Comparison of ENCODE assay signal across 8 cellular contexts in genomic region chr13:46571189-46571901, GRCh38. TPM values are rescaled to one million over a fixed set of nuclear protein-coding genes. Genes with fewer than 3 reads are reported as not detected.
DNase-seq lines count a peak whose midpoint lies in the region; ATAC-seq lines count a peak whose summit lies in the region.

No MANE protein-coding gene starts in this region.

- H3K4me1 ChIP-seq in BLaER1 = peaks cover 66% of the 10 kb centered on the region

- H3K9me3 Mint-ChIP-seq in activated naive CD4-positive, alpha-beta T cell treated with anti-CD3 and anti-CD28 coated beads, Interleukin-2, amount 10 ng/mL, durations not matched to agents 7 days and 5 days = no peaks in the 10 kb centered on the region

- intact Hi-C loops in Right ventricle myocardium superior (cut with DNase I) = no loop called here

- peaks cover 18% of the 10 kb centered on the region for H3K4me1 Mint-ChIP-seq in activated naive CD4-positive, alpha-beta T cell treated with anti-CD3 and anti-CD28 coated beads, Interleukin-2, amount 10 ng/mL, durations not matched to agents 7 days and 5 days

- CTCF ChIA-PET in activated naive CD4-positive, alpha-beta T cell treated with anti-CD3 and anti-CD28 coated beads, Interleukin-2, amount 10 ng/mL, durations not matched to agents 7 days and 5 days (lab: Charles Lee) = interaction anchor here (1.0 to 1.4 kb wide), 2 partner anchors 19 to 20 kb away, joined by 3 read pairs; no protein-coding TSS in a partner anchor

- no peaks in the 10 kb centered on the region for H3K27me3 ChIP-seq in BLaER1

- no peak overlapping the region for H3K27ac ChIP-seq in BLaER1

- no peaks in the 10 kb centered on the region; the same call in 1 of the 2 replicates for H3K36me3 ChIP-seq in BLaER1

- no peak overlapping the region for H3K9ac ChIP-seq in BLaER1

- no peak overlapping the region for H3K4me3 Mint-ChIP-seq in activated naive CD4-positive, alpha-beta T cell treated with anti-CD3 and anti-CD28 coated beads, Interleukin-2, amount 10 ng/mL, durations not matched to agents 7 days and 5 days

- peaks cover 96% of the 10 kb centered on the region for H4K20me1 ChIP-seq in BLaER1

- no peaks in the 10 kb centered on the region for H3K27me3 Mint-ChIP-seq in activated naive CD4-positive, alpha-beta T cell treated with anti-CD3 and anti-CD28 coated beads, Interleukin-2, amount 10 ng/mL, durations not matched to agents 7 days and 5 days

- H3K27ac Mint-ChIP-seq in activated naive CD4-positive, alpha-beta T cell treated with anti-CD3 and anti-CD28 coated beads, Interleukin-2, amount 10 ng/mL, durations not matched to agents 7 days and 5 days = no peak overlapping the region

- peak; percentile 73 for DNase-seq in NCI-H1092 treated with DMSO at 0.1 percent for 48 hours (lab: John Stamatoyannopoulos, UW)
- DNase-seq in Right ventricle myocardium superior = no peak
- DNase-seq in putamen (ENCODE audit: low spot score) = no peak
- no peak for DNase-seq in middle frontal gyrus (ENCODE audit: extremely low spot score, low spot score)
- no peak for DNase-seq in activated naive CD4-positive, alpha-beta T cell treated with anti-CD3 and anti-CD28 coated beads, Interleukin-2, amount 10 ng/mL, durations not matched to agents 7 days and 5 days

- ATAC-seq in GM19351 (IDR thresholded peaks at IDR 0.05; ENCODE audit: unreplicated experiment) (peak; percentile 71), Right ventricle myocardium superior (ENCODE audit: poor library complexity) (peak; percentile 32), HG02642 (IDR thresholded peaks at IDR 0.05; ENCODE audit: poor library complexity, unreplicated experiment) (no peak)

- H3K36me3 Mint-ChIP-seq in activated naive CD4-positive, alpha-beta T cell treated with anti-CD3 and anti-CD28 coated beads, Interleukin-2, amount 10 ng/mL, durations not matched to agents 7 days and 5 days = peaks cover 8% of the 10 kb centered on the region

- peak overlapping the region; percentile 23 for H3K4me2 ChIP-seq in BLaER1

- no peak overlapping the region for H3K4me3 ChIP-seq in BLaER1

- H3K9me3 ChIP-seq in BLaER1 = no peaks in the 10 kb centered on the region

RNA-seq across cellular contexts. Expression of gene LRCH1, which starts 18.4 kb away (rescaled TPM):
- total RNA-seq in Right ventricle myocardium superior = 11.0 TPM
